In the genomic region with DNA sequence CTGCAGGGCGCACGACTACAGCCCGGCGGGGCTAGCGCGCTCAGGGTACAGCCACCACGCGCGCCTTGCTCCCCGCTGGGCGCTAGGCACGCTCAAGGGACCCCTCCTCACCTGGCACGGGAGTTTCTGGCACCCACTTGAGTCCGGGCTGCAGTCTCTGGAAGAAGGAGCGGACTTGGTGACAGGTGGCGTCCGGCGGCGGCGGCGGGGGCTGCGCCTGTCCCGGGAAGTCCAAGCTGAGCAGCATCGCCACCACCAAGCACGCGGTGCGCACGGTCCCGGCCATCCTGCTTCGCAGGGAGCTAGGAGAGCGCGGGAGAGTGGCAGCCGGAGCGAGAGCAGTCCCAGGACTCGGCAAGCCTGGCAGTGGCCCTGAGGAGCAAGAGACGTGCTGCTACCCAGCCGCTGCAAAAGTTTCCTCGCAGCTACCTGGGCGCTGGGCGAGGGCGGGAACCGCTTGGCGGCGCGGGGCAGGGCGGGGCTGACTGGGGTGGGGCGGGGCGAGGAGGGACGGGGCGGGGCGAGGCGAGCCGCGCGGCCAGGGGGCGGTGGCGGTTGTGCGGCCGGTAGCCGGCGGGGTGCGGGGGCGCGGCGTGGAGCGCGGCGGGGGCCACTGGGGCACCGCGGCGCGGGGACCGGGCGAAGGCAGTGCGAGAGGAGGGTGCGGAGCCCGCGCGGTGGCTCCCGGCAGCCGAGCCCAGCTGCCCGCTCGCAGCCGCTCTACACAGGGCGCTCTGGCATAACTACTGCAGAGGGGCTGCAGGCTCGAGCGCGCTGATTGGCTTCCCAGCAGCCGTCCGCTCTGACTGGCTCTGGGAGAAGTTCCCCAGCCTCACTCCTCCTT, we compare ENCODE assay signal across 8 cellular contexts. TPM values are rescaled to one million over a fixed set of nuclear protein-coding genes. Genes with fewer than 3 reads are reported as not detected.
A peak's percentile ranks its signal among the peaks of the same experiment; 100 is the strongest.
DNase-seq lines count a peak whose midpoint lies in the region; ATAC-seq lines count a peak whose summit lies in the region.

TSS of gene GPC3 (minus strand) at position 431 of the 844 bp plus-strand sequence.

- peaks cover 4% of the 10 kb centered on the region for H3K4me1 ChIP-seq in effector memory CD4-positive, alpha-beta T cell (ENCODE audit: control insufficient read depth, insufficient read depth, low read length, poor library complexity, severe bottlenecking)

- no peaks in the 10 kb centered on the region for H3K9me3 ChIP-seq in effector memory CD4-positive, alpha-beta T cell (ENCODE audit: control insufficient read depth, low read length)

- peak; percentile 76 for ATAC-seq in GM19372 (IDR thresholded peaks at IDR 0.05; ENCODE audit: low read depth, unreplicated experiment)

- peak within 1 kb of the TSS; percentile 37 for H3K4me3 ChIP-seq in effector memory CD4-positive, alpha-beta T cell (ENCODE audit: insufficient read depth, low read depth, low read length, poor library complexity, severe bottlenecking)

- peak; percentile 65 for DNase-seq in NCI-H1694 (lab: John Stamatoyannopoulos, UW)
- peak; percentile 18 to 19 for DNase-seq in activated CD4-positive, alpha-beta T cell treated with anti-CD3 and anti-CD28 coated beads, Interleukin-2, amount 50 U/mL, for 4 hours
- peak; percentile 1 to 6 (median 1) for DNase-seq in effector memory CD4-positive, alpha-beta T cell
- no peak for DNase-seq in mesenteric fat pad (ENCODE audit: low spot score)
- peak in 5 of 6 experiments; percentile 23 to 35 (median 27) for DNase-seq in stimulated activated naive CD4-positive, alpha-beta T cell (lab: John Stamatoyannopoulos, UW)
- no peak for DNase-seq in Kasumi-1 (lab: John Stamatoyannopoulos, UW)
- no peak for DNase-seq in NAMALWA (ENCODE audit: low spot score)

- no peak within 1 kb of the TSS for H3K27ac ChIP-seq in effector memory CD4-positive, alpha-beta T cell (ENCODE audit: insufficient read depth, low read length, poor library complexity, severe bottlenecking)

- H3K36me3 ChIP-seq in effector memory CD4-positive, alpha-beta T cell (ENCODE audit: control insufficient read depth, insufficient read depth, low read length): no peaks in the 10 kb centered on the region

- H3K27me3 ChIP-seq in effector memory CD4-positive, alpha-beta T cell (replicated peaks; ENCODE audit: control insufficient read depth, insufficient read depth, low read length, poor library complexity, severe bottlenecking): no peaks in the 10 kb centered on the region

RNA-seq across cellular contexts. Expression of gene GPC3, which starts in this region (rescaled TPM):
- 58.6 TPM for total RNA-seq in mesenteric fat pad

Comparison
In these comparisons a context has a peak if more than half of its experiments do, and no peak if none do; other contexts are left out.
1. DNase-seq: peak in NCI-H1694 (single experiment), activated CD4-positive, alpha-beta T cell treated with anti-CD3 and anti-CD28 coated beads, Interleukin-2, amount 50 U/mL, for 4 hours (2 of 2), effector memory CD4-positive, alpha-beta T cell (3 of 3) and stimulated activated naive CD4-positive, alpha-beta T cell (5 of 6); none in mesenteric fat pad (single experiment), Kasumi-1 (0 of 2) and NAMALWA (single experiment).